Comparison of ENCODE assay signal across 16 cellular contexts in the genomic region with DNA sequence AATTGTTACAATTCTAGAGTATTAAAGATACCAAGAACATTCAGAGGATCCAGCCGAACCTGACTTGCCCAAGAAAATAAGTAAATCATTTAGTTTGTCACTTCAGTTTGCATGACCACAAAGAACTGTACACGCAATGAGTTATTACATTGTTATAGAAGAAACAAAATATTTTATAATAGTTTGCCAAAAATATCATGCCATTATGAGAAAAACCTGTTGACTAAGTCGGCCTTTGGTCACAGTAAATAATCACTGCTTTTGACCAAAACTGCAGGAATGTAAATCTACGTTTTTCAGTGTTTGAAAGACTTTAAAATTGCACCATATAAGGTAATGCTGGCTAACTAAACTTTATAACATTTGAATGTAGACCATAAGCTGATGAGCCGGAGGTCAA. TPM values are rescaled to one million over a fixed set of nuclear protein-coding genes. Genes with fewer than 3 reads are reported as not detected.
DNase-seq lines count a peak whose midpoint lies in the region; TF ChIP-seq lines count a peak whose summit lies in the region.
"Had no signal": no experiment of that assay in that cellular context is flagged by ENCODE, and none has a peak within 500 bp of the region (broad histone marks: within the 10 kb centered on the region; RNA-seq: fewer than 3 reads in every experiment).

No MANE protein-coding gene starts in this region.

- H3K27ac ChIP-seq in spleen (peak overlapping the region in 6 of 8 donors; percentile 31 to 79 (median 50)), neural progenitor cell (no peak overlapping the region)
- H3K27ac ChIP-seq: breast epithelium, esophagus muscularis mucosa had no signal

- H3K4me1 Mint-ChIP-seq in IgD-negative memory B cell, result peaks cover 60 to 78% (median 75%) of the 10 kb centered on the region in 3 donors
- H3K4me1 Mint-ChIP-seq in neural progenitor cell, result peaks cover 30% of the 10 kb centered on the region

- peaks cover 100% of the 10 kb centered on the region for H3K79me2 ChIP-seq in neural progenitor cell (ENCODE audit: low read depth)

- H3K9me3 Mint-ChIP-seq in IgD-negative memory B cell (no peaks in the 10 kb centered on the region), neural progenitor cell (peaks cover 23% of the 10 kb centered on the region)
- H3K9me3 Mint-ChIP-seq: activated CD4-positive, alpha-beta T cell treated with anti-CD3 and anti-CD28 coated beads, Interleukin-2, amount 10 ng/mL, durations not matched to agents 7 days and 5 days; activated naive CD4-positive, alpha-beta T cell treated with anti-CD3 and anti-CD28 coated beads, Interleukin-2, amount 50 U/mL, for 72 hours had no signal

- peaks cover 32 to 99% (median 86%) of the 10 kb centered on the region in 6 donors for H3K4me1 ChIP-seq in spleen
- peaks cover 47% of the 10 kb centered on the region for H3K4me1 ChIP-seq in neural progenitor cell
- H3K4me1 ChIP-seq: breast epithelium had no signal

- H3F3A ChIP-seq in neural progenitor cell (ENCODE audit: low read depth), result no peaks in the 10 kb centered on the region

- H3K27ac Mint-ChIP-seq in IgD-negative memory B cell (peak overlapping the region in 2 of 3 donors; percentile 22 to 89), neural progenitor cell (no peak overlapping the region)
- H3K27ac Mint-ChIP-seq: activated CD4-positive, alpha-beta T cell treated with anti-CD3 and anti-CD28 coated beads, Interleukin-2, amount 10 ng/mL, durations not matched to agents 7 days and 5 days; activated naive CD4-positive, alpha-beta T cell treated with anti-CD3 and anti-CD28 coated beads, Interleukin-2, amount 50 U/mL, for 72 hours had no signal

- H3K36me3 ChIP-seq in spleen, result no peaks in the 10 kb centered on the region
- no peaks in the 10 kb centered on the region for H3K36me3 ChIP-seq in neural progenitor cell
- H3K36me3 ChIP-seq: breast epithelium, esophagus muscularis mucosa, transverse colon had no signal

- H3K4me3 Mint-ChIP-seq in IgD-negative memory B cell, result peak overlapping the region; percentile 65 to 88 (median 74)
- H3K4me3 Mint-ChIP-seq in neural progenitor cell, result no peak overlapping the region
- H3K4me3 Mint-ChIP-seq: activated CD4-positive, alpha-beta T cell treated with anti-CD3 and anti-CD28 coated beads, Interleukin-2, amount 10 ng/mL, durations not matched to agents 7 days and 5 days; CD8-positive, alpha-beta memory T cell had no signal

- peak; percentile 61 for DNase-seq in EL
- DNase-seq in fibroblast of gingiva (ENCODE audit: low read depth), result peak; percentile 83
- no peak for DNase-seq in spleen
- no peak for DNase-seq in neural progenitor cell (ENCODE audit: low spot score)
- no peak for DNase-seq in NCI-H1092 (lab: John Stamatoyannopoulos, UW)
- no peak for DNase-seq in stimulated activated naive CD4-positive, alpha-beta T cell (lab: John Stamatoyannopoulos, UW)
- DNase-seq: activated CD4-positive, alpha-beta T cell treated with anti-CD3 and anti-CD28 coated beads, Interleukin-2, amount 10 ng/mL, durations not matched to agents 7 days and 5 days; CD8-positive, alpha-beta memory T cell; NCI-H1694 treated with DMSO at 0.1 percent for 48 hours; NCI-H446 treated with DMSO at 0.1 percent for 48 hours; SIG-M5; transverse colon had no signal

- H3K27me3 Mint-ChIP-seq in IgD-negative memory B cell (no peaks in the 10 kb centered on the region), neural progenitor cell (ENCODE audit: insufficient read depth, low read depth) (no peaks in the 10 kb centered on the region)

- H3K4me3 ChIP-seq in spleen (no peak overlapping the region), neural progenitor cell (no peak overlapping the region)
- H3K4me3 ChIP-seq: breast epithelium, esophagus muscularis mucosa, transverse colon had no signal

- no peak overlapping the region for H3K4me2 ChIP-seq in neural progenitor cell

- H3K9ac ChIP-seq in neural progenitor cell, result no peak overlapping the region

- TF ChIP-seq POLR2A in spleen (IDR thresholded peaks at IDR 0.05), result no peak

- H3K9me3 ChIP-seq in spleen (no peaks in the 10 kb centered on the region), neural progenitor cell (ENCODE audit: low read depth) (no peaks in the 10 kb centered on the region)
- H3K9me3 ChIP-seq: breast epithelium, esophagus muscularis mucosa, transverse colon had no signal

- intact Hi-C loops in spleen (cut with DNase I; ENCODE audit: low total_unique reads), result no loop called here

- peaks cover 97% of the 10 kb centered on the region for H4K20me1 ChIP-seq in neural progenitor cell (ENCODE audit: low read depth)

- 51 to 69% (median 55%) methylated on average over 5 of the region's 5 CpGs for WGBS in spleen, 5 donors

- no peak overlapping the region for H2AFZ ChIP-seq in neural progenitor cell (replicated peaks)

- no peaks in the 10 kb centered on the region for H3K27me3 ChIP-seq in spleen (replicated peaks in 1 of 7)
- no peaks in the 10 kb centered on the region for H3K27me3 ChIP-seq in neural progenitor cell
- H3K27me3 ChIP-seq: breast epithelium, esophagus muscularis mucosa, transverse colon had no signal

- no peak for TF ChIP-seq CTCF in spleen (IDR thresholded peaks at IDR 0.05 in 8 of 11, conservative IDR thresholded peaks at IDR 0.05 in 3 of 11)
- TF ChIP-seq CTCF in neural progenitor cell (IDR thresholded peaks at IDR 0.05), result no peak

- H3K36me3 Mint-ChIP-seq in IgD-negative memory B cell (peaks cover 5% of the 10 kb centered on the region), neural progenitor cell (peaks cover 18% of the 10 kb centered on the region)
- H3K36me3 Mint-ChIP-seq: activated naive CD4-positive, alpha-beta T cell treated with anti-CD3 and anti-CD28 coated beads, Interleukin-2, amount 50 U/mL, for 72 hours; CD8-positive, alpha-beta memory T cell had no signal

RNA-seq across cellular contexts. Expression of a gene that starts 27.9 kb away (rescaled TPM):
- polyA plus RNA-seq in IgD-negative memory B cell, result 8.5 TPM
- total RNA-seq in spleen, result 100 to 1,000 TPM; 139 to 280 (median 214) TPM
- polyA plus RNA-seq in spleen, result 10 to 100 TPM; 21.5 to 63.1 (median 55.2) TPM
- total RNA-seq in neural progenitor cell (ENCODE audit: low replicate concordance), result 76.3 and 84.7 TPM in 2 replicates

Comparison
In these comparisons a context has a peak if more than half of its experiments do, and no peak if none do; other contexts are left out.
1. DNase-seq: peak in EL (single experiment) and fibroblast of gingiva (single experiment); none in spleen (single experiment), neural progenitor cell (single experiment), NCI-H1092 (single experiment) and stimulated activated naive CD4-positive, alpha-beta T cell (0 of 6).